ENCODE assay signal across 22 cellular contexts in the genomic region with DNA sequence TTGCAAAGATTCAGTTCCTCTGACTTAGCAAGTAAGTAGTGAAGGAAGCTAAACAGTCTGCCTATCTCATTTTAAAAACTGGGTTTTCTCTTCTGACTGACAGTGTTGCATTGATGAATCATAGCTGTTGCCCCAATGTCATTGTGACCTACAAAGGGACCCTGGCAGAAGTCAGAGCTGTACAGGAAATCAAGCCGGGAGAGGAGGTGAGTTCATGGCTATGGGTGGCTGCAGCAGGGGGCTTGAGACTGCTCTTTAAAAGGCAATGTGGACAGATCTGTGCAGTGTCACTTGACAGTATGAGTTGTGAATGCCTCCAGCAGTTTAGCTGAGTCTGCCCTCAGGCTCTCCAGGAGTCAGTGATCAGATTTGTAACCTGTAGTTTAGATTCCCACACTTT. TPM values are rescaled to one million over a fixed set of nuclear protein-coding genes. Genes with fewer than 3 reads are reported as not detected.
DNase-seq lines count a peak whose midpoint lies in the region; ATAC-seq and TF ChIP-seq lines count a peak whose summit lies in the region.
"Had no signal": no experiment of that assay in that cellular context is flagged by ENCODE, and none has a peak within 500 bp of the region (broad histone marks: within the 10 kb centered on the region; RNA-seq: fewer than 3 reads in every experiment).

No MANE protein-coding gene starts in this region.

- no peak overlapping the region for H3K27ac Mint-ChIP-seq in activated naive CD8-positive, alpha-beta T cell treated with anti-CD3 and anti-CD28 coated beads, Interleukin-2, amount 10 ng/mL, durations not matched to agents 7 days and 5 days
- H3K27ac Mint-ChIP-seq in activated naive CD8-positive, alpha-beta T cell treated with anti-CD3 and anti-CD28 coated beads for 36 hours, result no peak overlapping the region
- H3K27ac Mint-ChIP-seq: activated CD8-positive, alpha-beta memory T cell treated with anti-CD3 and anti-CD28 coated beads, Interleukin-2, amount 10 ng/mL, durations not matched to agents 7 days and 5 days; memory B cell; natural killer cell treated with Interleukin-12 subunit alpha and Interleukin-12 subunit beta and Interleukin-15 and Interleukin-18, amount 100 ng/mL, for 72 hours; stimulated activated naive CD8-positive, alpha-beta T cell treated with anti-CD3 and anti-CD28 coated beads, Interleukin-15, Interleukin-2, amounts not matched to agents 100 ng/mL and 50 ng/mL, for 24 hours had no signal

- H3K36me3 Mint-ChIP-seq in activated naive CD8-positive, alpha-beta T cell treated with anti-CD3 and anti-CD28 coated beads, Interleukin-2, amount 10 ng/mL, durations not matched to agents 7 days and 5 days, result peaks cover 9% of the 10 kb centered on the region
- peaks cover 9% of the 10 kb centered on the region for H3K36me3 Mint-ChIP-seq in activated naive CD8-positive, alpha-beta T cell treated with anti-CD3 and anti-CD28 coated beads for 36 hours
- H3K36me3 Mint-ChIP-seq: activated CD8-positive, alpha-beta memory T cell treated with anti-CD3 and anti-CD28 coated beads, Interleukin-2, amount 10 ng/mL, durations not matched to agents 7 days and 5 days; natural killer cell treated with Interleukin-12 subunit alpha and Interleukin-12 subunit beta and Interleukin-15 and Interleukin-18, amount 100 ng/mL, for 72 hours had no signal

- H3K4me2 ChIP-seq in osteoblast (ENCODE audit: insufficient read depth, low read length), result no peak overlapping the region
- H3K4me2 ChIP-seq: PC-9 had no signal

- H3K4me1 ChIP-seq in osteoblast (ENCODE audit: insufficient read depth, low read length), result peaks cover 5% of the 10 kb centered on the region
- H3K4me1 ChIP-seq: colonic mucosa had no signal

- no peaks in the 10 kb centered on the region for H3K79me2 ChIP-seq in osteoblast (ENCODE audit: insufficient read depth, low read length)

- H3K9me3 Mint-ChIP-seq in activated naive CD8-positive, alpha-beta T cell treated with anti-CD3 and anti-CD28 coated beads, Interleukin-2, amount 10 ng/mL, durations not matched to agents 7 days and 5 days, result no peaks in the 10 kb centered on the region
- no peaks in the 10 kb centered on the region for H3K9me3 Mint-ChIP-seq in activated naive CD8-positive, alpha-beta T cell treated with anti-CD3 and anti-CD28 coated beads for 36 hours
- H3K9me3 Mint-ChIP-seq: memory B cell; natural killer cell treated with Interleukin-12 subunit alpha and Interleukin-12 subunit beta and Interleukin-15 and Interleukin-18, amount 100 ng/mL, for 72 hours; stimulated activated naive CD8-positive, alpha-beta T cell treated with anti-CD3 and anti-CD28 coated beads, Interleukin-15, Interleukin-2, amounts not matched to agents 100 ng/mL and 50 ng/mL, for 24 hours had no signal

- peaks cover 10% of the 10 kb centered on the region for H3K4me1 Mint-ChIP-seq in activated naive CD8-positive, alpha-beta T cell treated with anti-CD3 and anti-CD28 coated beads, Interleukin-2, amount 10 ng/mL, durations not matched to agents 7 days and 5 days
- H3K4me1 Mint-ChIP-seq in activated naive CD8-positive, alpha-beta T cell treated with anti-CD3 and anti-CD28 coated beads for 36 hours, result peaks cover 6% of the 10 kb centered on the region

- no peak overlapping the region for H3K27ac ChIP-seq in osteoblast (ENCODE audit: low read depth, low read length)
- H3K27ac ChIP-seq: colonic mucosa, PC-9, tibial nerve had no signal

- H3K27me3 ChIP-seq in osteoblast (ENCODE audit: insufficient read depth, low read length), result no peaks in the 10 kb centered on the region
- H3K27me3 ChIP-seq: colonic mucosa, tibial nerve had no signal

- no peak overlapping the region for H3K4me3 ChIP-seq in osteoblast (ENCODE audit: insufficient read depth, low read length)
- H3K4me3 ChIP-seq: colonic mucosa, K562, PC-9, tibial nerve had no signal

- no peaks in the 10 kb centered on the region for H3K36me3 ChIP-seq in osteoblast (ENCODE audit: insufficient read depth, low read length)
- H3K36me3 ChIP-seq: colonic mucosa had no signal

- H3K27me3 Mint-ChIP-seq in activated naive CD8-positive, alpha-beta T cell treated with anti-CD3 and anti-CD28 coated beads, Interleukin-2, amount 10 ng/mL, durations not matched to agents 7 days and 5 days, result no peaks in the 10 kb centered on the region
- H3K27me3 Mint-ChIP-seq in activated naive CD8-positive, alpha-beta T cell treated with anti-CD3 and anti-CD28 coated beads for 36 hours, result no peaks in the 10 kb centered on the region
- H3K27me3 Mint-ChIP-seq: activated CD8-positive, alpha-beta memory T cell treated with anti-CD3 and anti-CD28 coated beads, Interleukin-2, amount 10 ng/mL, durations not matched to agents 7 days and 5 days; memory B cell; natural killer cell treated with Interleukin-12 subunit alpha and Interleukin-12 subunit beta and Interleukin-15 and Interleukin-18, amount 100 ng/mL, for 72 hours; stimulated activated naive CD8-positive, alpha-beta T cell treated with anti-CD3 and anti-CD28 coated beads, Interleukin-15, Interleukin-2, amounts not matched to agents 100 ng/mL and 50 ng/mL, for 24 hours had no signal

- no peaks in the 10 kb centered on the region for H3K9me3 ChIP-seq in osteoblast (ENCODE audit: low read depth, low read length)
- H3K9me3 ChIP-seq: colonic mucosa, tibial nerve had no signal

- POLR2A ChIA-PET in activated naive CD8-positive, alpha-beta T cell treated with anti-CD3 and anti-CD28 coated beads, Interleukin-2, amount 10 ng/mL, durations not matched to agents 7 days and 5 days (lab: Charles Lee), result interaction anchor here (1.4 kb wide), 1 partner anchor 113 kb away, joined by 6 read pairs; no protein-coding TSS in a partner anchor

- no peak overlapping the region for H2AFZ ChIP-seq in osteoblast (ENCODE audit: low read length)
- H2AFZ ChIP-seq: PC-9 had no signal

- DNase-seq in activated naive CD8-positive, alpha-beta T cell treated with anti-CD3 and anti-CD28 coated beads, Interleukin-2, amount 10 ng/mL, durations not matched to agents 7 days and 5 days, result no peak
- no peak for DNase-seq in activated naive CD8-positive, alpha-beta T cell treated with anti-CD3 and anti-CD28 coated beads for 36 hours
- DNase-seq in NCI-H69 (lab: John Stamatoyannopoulos, UW) (peak; percentile 65), dermis blood vessel endothelial cell (peak; percentile 33), osteoblast (ENCODE audit: insufficient read length, low spot score, missing footprints) (peak; percentile 83), H4 (ENCODE audit: low spot score) (no peak), HT-29 (ENCODE audit: low spot score) (no peak)
- DNase-seq: activated CD4-positive, alpha-beta T cell treated with anti-CD3 and anti-CD28 coated beads for 1 hour; activated CD8-positive, alpha-beta memory T cell treated with anti-CD3 and anti-CD28 coated beads, Interleukin-2, amount 10 ng/mL, durations not matched to agents 7 days and 5 days; colonic mucosa; kidney; NCI-H1048; NCI-H2081; PC-9; stimulated activated CD4-positive, alpha-beta T cell treated with anti-CD3 and anti-CD28 coated beads, Interleukin-2, amount 100 ng/mL, for 24 hours; T-helper 9 cell had no signal

- peak; percentile 41 for ATAC-seq in activated naive CD8-positive, alpha-beta T cell treated with anti-CD3 and anti-CD28 coated beads, Interleukin-2, amount 10 ng/mL, durations not matched to agents 7 days and 5 days (ENCODE audit: low read depth)
- ATAC-seq in GM18517 (IDR thresholded peaks at IDR 0.05; ENCODE audit: unreplicated experiment), result no peak
- ATAC-seq: activated CD8-positive, alpha-beta memory T cell treated with anti-CD3 and anti-CD28 coated beads, Interleukin-2, amount 10 ng/mL, durations not matched to agents 7 days and 5 days; K562; natural killer cell treated with Interleukin-12 subunit alpha and Interleukin-12 subunit beta and Interleukin-15 and Interleukin-18, amount 100 ng/mL, for 72 hours had no signal

- no peak overlapping the region for H3K4me3 Mint-ChIP-seq in activated naive CD8-positive, alpha-beta T cell treated with anti-CD3 and anti-CD28 coated beads, Interleukin-2, amount 10 ng/mL, durations not matched to agents 7 days and 5 days
- H3K4me3 Mint-ChIP-seq in activated naive CD8-positive, alpha-beta T cell treated with anti-CD3 and anti-CD28 coated beads for 36 hours, result no peak overlapping the region
- H3K4me3 Mint-ChIP-seq: activated CD8-positive, alpha-beta memory T cell treated with anti-CD3 and anti-CD28 coated beads, Interleukin-2, amount 10 ng/mL, durations not matched to agents 7 days and 5 days; memory B cell; natural killer cell treated with Interleukin-12 subunit alpha and Interleukin-12 subunit beta and Interleukin-15 and Interleukin-18, amount 100 ng/mL, for 72 hours; stimulated activated naive CD8-positive, alpha-beta T cell treated with anti-CD3 and anti-CD28 coated beads, Interleukin-15, Interleukin-2, amounts not matched to agents 100 ng/mL and 50 ng/mL, for 24 hours had no signal

- no peaks in the 10 kb centered on the region for H4K20me1 ChIP-seq in osteoblast (ENCODE audit: insufficient read depth, low read length)

- no peak for TF ChIP-seq CTCF in osteoblast (IDR thresholded peaks at IDR 0.05; ENCODE audit: extremely low read depth, low read depth, low read length)

RNA-seq across cellular contexts. Expression of gene SMYD2, which starts 46.6 kb away (rescaled TPM):
- total RNA-seq in activated naive CD8-positive, alpha-beta T cell treated with anti-CD3 and anti-CD28 coated beads, Interleukin-2, amount 10 ng/mL, durations not matched to agents 7 days and 5 days, result 10 to 100 TPM; 38.1 to 41.6 TPM
- total RNA-seq in activated naive CD8-positive, alpha-beta T cell treated with anti-CD3 and anti-CD28 coated beads for 36 hours, result 10 to 100 TPM; 37.0 to 38.4 TPM
- total RNA-seq in dermis blood vessel endothelial cell (160 and 174 TPM in 2 replicates), osteoblast (39.4 and 39.8 TPM in 2 replicates)
- 71.8 and 73.4 TPM in 2 replicates for total RNA-seq in H4 (2014; rRNA removed; shearing (Covaris generic))
- 27.5 and 43.5 TPM in 2 replicates for total RNA-seq in HT-29 (2014; rRNA removed; shearing (Covaris generic))

Comparison
In these comparisons a context has a peak if more than half of its experiments do, and no peak if none do; other contexts are left out.
1. DNase-seq: peak in NCI-H69 (single experiment), dermis blood vessel endothelial cell (single experiment) and osteoblast (single experiment); none in activated naive CD8-positive, alpha-beta T cell treated with anti-CD3 and anti-CD28 coated beads, Interleukin-2, amount 10 ng/mL, durations not matched to agents 7 days and 5 days (single experiment), activated naive CD8-positive, alpha-beta T cell treated with anti-CD3 and anti-CD28 coated beads for 36 hours (single experiment), H4 (single experiment) and HT-29 (single experiment).